14 cellular contexts compared by ENCODE assay signal in genomic region chr1:159090566-159091546, GRCh38. TPM values are rescaled to one million over a fixed set of nuclear protein-coding genes. Genes with fewer than 3 reads are reported as not detected.
DNase-seq lines count a peak whose midpoint lies in the region; ATAC-seq, FAIRE-seq and TF ChIP-seq lines count a peak whose summit lies in the region.
"Had no signal": no experiment of that assay in that cellular context is flagged by ENCODE, and none has a peak within 500 bp of the region (broad histone marks: within the 10 kb centered on the region; RNA-seq: fewer than 3 reads in every experiment).

No MANE protein-coding gene starts in this region.

- no peak for DNase-seq in activated T-cell treated with anti-CD3 and anti-CD28 coated beads, Interleukin-2, amount 50 U/mL, for 24 hours
- DNase-seq in activated T-cell treated with anti-CD3 and anti-CD28 coated beads, Interleukin-2, amount 50 U/mL, for 1 hour, result no peak
- DNase-seq in spleen (no peak), cortex of kidney (lab: John Stamatoyannopoulos, UW) (no peak), ACHN (no peak), RCC 7860 (ENCODE audit: low spot score) (no peak)
- DNase-seq: DMS79, left cardiac atrium, NCI-H446 had no signal

- FAIRE-seq in RCC 7860 (lab: Jason Lieb, UNC), result no peak
- FAIRE-seq: TTC549 had no signal

- no peaks in the 10 kb centered on the region for H3K9me3 Mint-ChIP-seq in activated T-cell treated with anti-CD3 and anti-CD28 coated beads, Interleukin-2, amount 50 U/mL, for 24 hours
- H3K9me3 Mint-ChIP-seq: nephron had no signal

- no peaks in the 10 kb centered on the region for H3K9me3 ChIP-seq in spleen

- TF ChIP-seq CTCF in spleen (IDR thresholded peaks at IDR 0.05 in 8 of 11, conservative IDR thresholded peaks at IDR 0.05 in 3 of 11), result no peak

- H3K36me3 ChIP-seq in spleen, result no peaks in the 10 kb centered on the region

- intact Hi-C loops in spleen (cut with DNase I; ENCODE audit: low total_unique reads), result no loop called here

- WGBS in spleen, 5 donors, result 68 to 92% (median 90%) methylated on average over 3 of the region's 3 CpGs

- H3K36me3 Mint-ChIP-seq in activated T-cell treated with anti-CD3 and anti-CD28 coated beads, Interleukin-2, amount 50 U/mL, for 24 hours (ENCODE audit: low read depth), result no peaks in the 10 kb centered on the region

- peaks cover 0 to 63% (median 24%) of the 10 kb centered on the region in 6 donors for H3K4me1 ChIP-seq in spleen

- H3K4me3 ChIP-seq in spleen, result no peak overlapping the region

- no peak for TF ChIP-seq POLR2A in spleen (IDR thresholded peaks at IDR 0.05)

- in situ Hi-C loops in ACHN (cut with HindIII; ENCODE audit: low pct_ligation_motif_present, low pct_unique_long_range_greater_than_20kb, low sequenced_read_pairs), result no loop called here

- H3K4me1 Mint-ChIP-seq in activated T-cell treated with anti-CD3 and anti-CD28 coated beads, Interleukin-2, amount 50 U/mL, for 24 hours (ENCODE audit: low read depth), result peaks cover 52% of the 10 kb centered on the region
- H3K4me1 Mint-ChIP-seq: nephron had no signal

- no peak; the same call in 2 of the 3 replicates for ATAC-seq in SK-N-SH treated with all-trans-retinoic acid at 6 μM for 48 hours
- peak; percentile 81 for ATAC-seq in esophagus mucosa

- H3K27ac ChIP-seq in spleen, result peak overlapping the region in 7 of 8 donors; percentile 59 to 90 (median 80)

- H3K27me3 ChIP-seq in spleen (replicated peaks in 1 of 7), result no peaks in the 10 kb centered on the region

- H3K27me3 Mint-ChIP-seq in activated T-cell treated with anti-CD3 and anti-CD28 coated beads, Interleukin-2, amount 50 U/mL, for 24 hours, result no peaks in the 10 kb centered on the region

- H3K27ac Mint-ChIP-seq in activated T-cell treated with anti-CD3 and anti-CD28 coated beads, Interleukin-2, amount 50 U/mL, for 24 hours, result peak overlapping the region; percentile 96
- H3K27ac Mint-ChIP-seq: nephron had no signal

- H3K4me3 Mint-ChIP-seq in activated T-cell treated with anti-CD3 and anti-CD28 coated beads, Interleukin-2, amount 50 U/mL, for 24 hours, result peak overlapping the region; percentile 27
- H3K4me3 Mint-ChIP-seq: nephron had no signal

TF ChIP-seq in SK-N-SH treated with all-trans-retinoic acid at 6 μM for 48 hours, 23 proteins besides CTCF, POLR2A, EP300 and RAD21:
- TF ChIP-seq OSR1 (CRISPR knock-in tag; IDR thresholded peaks at IDR 0.05), result peak; percentile 68; the same call in 1 of the 2 replicates
- TF ChIP-seq TOX (CRISPR knock-in tag; IDR thresholded peaks at IDR 0.05; ENCODE audit: borderline replicate concordance), result 0 out of 2 replicates have a peak, but pooled peaks have one; percentile 17
- no peak for TF ChIP-seq PPARA (CRISPR knock-in tag; IDR thresholded peaks at IDR 0.05; ENCODE audit: borderline replicate concordance)

RNA-seq across cellular contexts. Expression of gene AIM2, which starts 14.3 kb away (rescaled TPM):
- total RNA-seq in esophagus mucosa, result 0.52 TPM
- 10 to 100 TPM; 29.3 to 73.9 (median 42.6) TPM for total RNA-seq in spleen
- 10 to 100 TPM; 26.2 to 57.8 (median 33.4) TPM for polyA plus RNA-seq in spleen
- total RNA-seq: glomerular endothelial cell had no signal

Comparison
In these comparisons a context has a peak if more than half of its experiments do, and no peak if none do; other contexts are left out.
1. RNA of gene AIM2, which starts 14.3 kb away (total RNA-seq): 29.3 to 73.9 TPM in spleen; 0.52 TPM in esophagus mucosa (single experiment); every median in the first group is over 10 times any median in the second.